3 cellular contexts compared by ENCODE assay signal in genomic region chr3:49199244-49199899, GRCh38.
TF ChIP-seq lines count a peak whose summit lies in the region.

No MANE protein-coding gene starts in this region.

TF ChIP-seq in SK-N-SH, 30 proteins besides CTCF, POLR2A, EP300 and RAD21:
- TF ChIP-seq ELF1 (IDR thresholded peaks at IDR 0.05), result no peak
- no peak for TF ChIP-seq TEAD4 (IDR thresholded peaks at IDR 0.05; ENCODE audit: borderline replicate concordance, insufficient read depth)
- TF ChIP-seq, protein P1, sequence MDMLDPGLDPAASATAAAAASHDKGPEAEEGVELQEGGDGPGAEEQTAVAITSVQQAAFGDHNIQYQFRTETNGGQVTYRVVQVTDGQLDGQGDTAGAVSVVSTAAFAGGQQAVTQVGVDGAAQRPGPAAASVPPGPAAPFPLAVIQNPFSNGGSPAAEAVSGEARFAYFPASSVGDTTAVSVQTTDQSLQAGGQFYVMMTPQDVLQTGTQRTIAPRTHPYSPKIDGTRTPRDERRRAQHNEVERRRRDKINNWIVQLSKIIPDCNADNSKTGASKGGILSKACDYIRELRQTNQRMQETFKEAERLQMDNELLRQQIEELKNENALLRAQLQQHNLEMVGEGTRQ (IDR thresholded peaks at IDR 0.05; ENCODE audit: borderline replicate concordance, low read depth, low read length), result no peak
- no peak for TF ChIP-seq GABPA (IDR thresholded peaks at IDR 0.05; ENCODE audit: low read depth)
- TF ChIP-seq, protein P2, sequence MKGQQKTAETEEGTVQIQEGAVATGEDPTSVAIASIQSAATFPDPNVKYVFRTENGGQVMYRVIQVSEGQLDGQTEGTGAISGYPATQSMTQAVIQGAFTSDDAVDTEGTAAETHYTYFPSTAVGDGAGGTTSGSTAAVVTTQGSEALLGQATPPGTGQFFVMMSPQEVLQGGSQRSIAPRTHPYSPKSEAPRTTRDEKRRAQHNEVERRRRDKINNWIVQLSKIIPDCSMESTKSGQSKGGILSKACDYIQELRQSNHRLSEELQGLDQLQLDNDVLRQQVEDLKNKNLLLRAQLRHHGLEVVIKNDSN (IDR thresholded peaks at IDR 0.05; ENCODE audit: borderline replicate concordance, low read depth), result no peak
- TF ChIP-seq, protein P3, sequence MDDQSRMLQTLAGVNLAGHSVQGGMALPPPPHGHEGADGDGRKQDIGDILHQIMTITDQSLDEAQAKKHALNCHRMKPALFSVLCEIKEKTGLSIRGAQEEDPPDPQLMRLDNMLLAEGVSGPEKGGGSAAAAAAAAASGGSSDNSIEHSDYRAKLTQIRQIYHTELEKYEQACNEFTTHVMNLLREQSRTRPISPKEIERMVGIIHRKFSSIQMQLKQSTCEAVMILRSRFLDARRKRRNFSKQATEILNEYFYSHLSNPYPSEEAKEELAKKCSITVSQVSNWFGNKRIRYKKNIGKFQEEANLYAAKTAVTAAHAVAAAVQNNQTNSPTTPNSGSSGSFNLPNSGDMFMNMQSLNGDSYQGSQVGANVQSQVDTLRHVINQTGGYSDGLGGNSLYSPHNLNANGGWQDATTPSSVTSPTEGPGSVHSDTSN (IDR thresholded peaks at IDR 0.05), result no peak

TF ChIP-seq in SK-N-SH treated with all-trans-retinoic acid at 6 μM for 48 hours, 23 proteins besides CTCF, POLR2A, EP300 and RAD21:
- TF ChIP-seq, protein P4, sequence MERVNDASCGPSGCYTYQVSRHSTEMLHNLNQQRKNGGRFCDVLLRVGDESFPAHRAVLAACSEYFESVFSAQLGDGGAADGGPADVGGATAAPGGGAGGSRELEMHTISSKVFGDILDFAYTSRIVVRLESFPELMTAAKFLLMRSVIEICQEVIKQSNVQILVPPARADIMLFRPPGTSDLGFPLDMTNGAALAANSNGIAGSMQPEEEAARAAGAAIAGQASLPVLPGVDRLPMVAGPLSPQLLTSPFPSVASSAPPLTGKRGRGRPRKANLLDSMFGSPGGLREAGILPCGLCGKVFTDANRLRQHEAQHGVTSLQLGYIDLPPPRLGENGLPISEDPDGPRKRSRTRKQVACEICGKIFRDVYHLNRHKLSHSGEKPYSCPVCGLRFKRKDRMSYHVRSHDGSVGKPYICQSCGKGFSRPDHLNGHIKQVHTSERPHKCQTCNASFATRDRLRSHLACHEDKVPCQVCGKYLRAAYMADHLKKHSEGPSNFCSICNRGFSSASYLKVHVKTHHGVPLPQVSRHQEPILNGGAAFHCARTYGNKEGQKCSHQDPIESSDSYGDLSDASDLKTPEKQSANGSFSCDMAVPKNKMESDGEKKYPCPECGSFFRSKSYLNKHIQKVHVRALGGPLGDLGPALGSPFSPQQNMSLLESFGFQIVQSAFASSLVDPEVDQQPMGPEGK (CRISPR knock-in tag; IDR thresholded peaks at IDR 0.05; ENCODE audit: borderline replicate concordance), result no peak
- TF ChIP-seq, protein P5, sequence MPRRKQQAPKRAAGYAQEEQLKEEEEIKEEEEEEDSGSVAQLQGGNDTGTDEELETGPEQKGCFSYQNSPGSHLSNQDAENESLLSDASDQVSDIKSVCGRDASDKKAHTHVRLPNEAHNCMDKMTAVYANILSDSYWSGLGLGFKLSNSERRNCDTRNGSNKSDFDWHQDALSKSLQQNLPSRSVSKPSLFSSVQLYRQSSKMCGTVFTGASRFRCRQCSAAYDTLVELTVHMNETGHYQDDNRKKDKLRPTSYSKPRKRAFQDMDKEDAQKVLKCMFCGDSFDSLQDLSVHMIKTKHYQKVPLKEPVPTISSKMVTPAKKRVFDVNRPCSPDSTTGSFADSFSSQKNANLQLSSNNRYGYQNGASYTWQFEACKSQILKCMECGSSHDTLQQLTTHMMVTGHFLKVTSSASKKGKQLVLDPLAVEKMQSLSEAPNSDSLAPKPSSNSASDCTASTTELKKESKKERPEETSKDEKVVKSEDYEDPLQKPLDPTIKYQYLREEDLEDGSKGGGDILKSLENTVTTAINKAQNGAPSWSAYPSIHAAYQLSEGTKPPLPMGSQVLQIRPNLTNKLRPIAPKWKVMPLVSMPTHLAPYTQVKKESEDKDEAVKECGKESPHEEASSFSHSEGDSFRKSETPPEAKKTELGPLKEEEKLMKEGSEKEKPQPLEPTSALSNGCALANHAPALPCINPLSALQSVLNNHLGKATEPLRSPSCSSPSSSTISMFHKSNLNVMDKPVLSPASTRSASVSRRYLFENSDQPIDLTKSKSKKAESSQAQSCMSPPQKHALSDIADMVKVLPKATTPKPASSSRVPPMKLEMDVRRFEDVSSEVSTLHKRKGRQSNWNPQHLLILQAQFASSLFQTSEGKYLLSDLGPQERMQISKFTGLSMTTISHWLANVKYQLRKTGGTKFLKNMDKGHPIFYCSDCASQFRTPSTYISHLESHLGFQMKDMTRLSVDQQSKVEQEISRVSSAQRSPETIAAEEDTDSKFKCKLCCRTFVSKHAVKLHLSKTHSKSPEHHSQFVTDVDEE (CRISPR knock-in tag; IDR thresholded peaks at IDR 0.05), result no peak
- TF ChIP-seq PPARA (CRISPR knock-in tag; IDR thresholded peaks at IDR 0.05; ENCODE audit: borderline replicate concordance) (no peak), TOX (CRISPR knock-in tag; IDR thresholded peaks at IDR 0.05; ENCODE audit: borderline replicate concordance) (no peak), POU6F1 (CRISPR knock-in tag; IDR thresholded peaks at IDR 0.05; ENCODE audit: borderline replicate concordance, low read depth) (no peak), SNAI2 (CRISPR knock-in tag; IDR thresholded peaks at IDR 0.05) (no peak), ESRRG (CRISPR knock-in tag; IDR thresholded peaks at IDR 0.05) (no peak), ZC3H10 (CRISPR knock-in tag; IDR thresholded peaks at IDR 0.05) (no peak), ARNTL (CRISPR knock-in tag; IDR thresholded peaks at IDR 0.05; ENCODE audit: borderline replicate concordance, low read depth) (no peak), ISL1 (CRISPR knock-in tag; IDR thresholded peaks at IDR 0.05) (no peak), TCF4 (CRISPR knock-in tag; IDR thresholded peaks at IDR 0.05; ENCODE audit: borderline replicate concordance) (no peak), ZNF565 (CRISPR knock-in tag; conservative IDR thresholded peaks at IDR 0.05; ENCODE audit: low read depth) (no peak), ZNF70 (CRISPR knock-in tag; IDR thresholded peaks at IDR 0.05) (no peak), ZFP30 (CRISPR knock-in tag; IDR thresholded peaks at IDR 0.05) (no peak), RARB (CRISPR knock-in tag; IDR thresholded peaks at IDR 0.05) (no peak)
TF ChIP-seq in SK-N-SH treated with all-trans-retinoic acid at 6 μM for 48 hours: peak in this region for 0.

TF ChIP-seq in endothelial cell of umbilical vein, 7 proteins besides CTCF, POLR2A, EP300 and RAD21:
- TF ChIP-seq GATA2 (IDR thresholded peaks at IDR 0.05; ENCODE audit: insufficient read depth, insufficient read length, low read depth, low read length) (no peak), MAX (IDR thresholded peaks at IDR 0.05; ENCODE audit: insufficient read depth, insufficient read length) (peak; percentile 8), POLR2AphosphoS5 (IDR thresholded peaks at IDR 0.05; ENCODE audit: insufficient read depth, low read depth, low read length) (peak; percentile 48)
